In the genomic region with DNA sequence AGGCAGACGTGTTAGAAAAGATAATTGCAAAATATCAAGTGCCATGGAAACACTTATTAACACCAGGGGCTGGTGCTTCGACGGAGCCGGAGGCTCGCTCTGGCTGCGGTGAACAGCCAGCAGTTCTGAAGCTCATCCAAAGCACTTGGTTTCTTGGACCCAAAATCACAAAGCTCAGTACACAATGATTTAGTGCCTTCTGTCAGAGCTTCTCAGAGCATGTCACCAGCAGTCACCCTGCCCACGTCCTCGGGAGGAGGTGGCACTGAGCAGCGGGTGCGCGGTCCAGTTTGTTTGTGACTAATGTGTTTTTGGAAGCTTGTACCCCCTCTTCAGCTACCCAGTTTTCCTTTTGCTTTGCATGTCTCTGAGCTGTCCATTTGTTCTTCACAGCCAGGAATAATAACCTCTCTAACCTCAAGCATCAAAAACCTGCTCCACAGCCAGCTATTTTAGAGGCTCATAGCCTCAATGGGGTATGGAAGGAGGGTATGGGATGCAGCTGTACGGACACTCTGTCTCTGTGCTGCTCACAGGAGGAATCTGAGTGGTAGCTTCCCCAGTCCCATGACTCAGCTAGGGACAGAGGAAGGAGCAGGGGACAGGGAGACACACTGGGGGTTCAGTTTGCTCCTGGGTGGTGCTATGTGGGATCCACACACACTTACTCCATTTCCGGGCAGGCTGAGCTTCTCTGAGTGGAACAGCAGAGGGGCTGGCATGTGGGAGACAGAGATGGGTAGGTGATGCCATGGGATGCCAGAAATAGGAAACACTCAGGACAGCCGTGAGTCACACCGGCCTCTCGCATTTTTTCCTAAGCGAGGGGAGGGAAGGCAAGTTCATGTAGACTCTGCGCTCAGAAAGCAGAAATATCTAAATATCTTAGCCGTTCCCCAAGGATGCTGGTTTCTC, we compare ENCODE assay signal across 31 cellular contexts. TPM values are rescaled to one million over a fixed set of nuclear protein-coding genes. Genes with fewer than 3 reads are reported as not detected.
DNase-seq lines count a peak whose midpoint lies in the region; TF ChIP-seq lines count a peak whose summit lies in the region.
"Had no signal": no experiment of that assay in that cellular context is flagged by ENCODE, and none has a peak within 500 bp of the region (broad histone marks: within the 10 kb centered on the region; RNA-seq: fewer than 3 reads in every experiment).

No MANE protein-coding gene starts in this region.

- no peaks in the 10 kb centered on the region for H3K27me3 Mint-ChIP-seq in activated T-helper 2 cell treated with anti-CD3 and anti-CD28 coated beads, Interferon-gamma antibody, Interleukin-2, Interleukin-4, amounts not matched to agents 10 μg/mL and 5 μg/mL and 100 μg/mL, durations not matched to agents 14 hours and 24 hours and 36 hours (ENCODE audit: low read depth)
- H3K27me3 Mint-ChIP-seq: activated CD4-positive, alpha-beta memory T cell treated with anti-CD3 and anti-CD28 coated beads for 36 hours; activated naive CD4-positive, alpha-beta T cell treated with anti-CD3 and anti-CD28 coated beads, Interleukin-2, amount 50 U/mL, for 24 hours; activated T-helper 17 cell treated with anti-CD3 and anti-CD28 coated beads, Interleukin-2, amount 50 U/mL, for 72 hours; CD4-positive, alpha-beta T cell; dendritic cell treated with granulocyte-macrophage colony-stimulating factor and Interleukin-4, amounts not matched to agents 40 ng/mL and 50 ng/mL, for 4 days had no signal

- H2AFZ ChIP-seq in GM23248, result peak overlapping the region; percentile 73

- no peaks in the 10 kb centered on the region for H3K9me3 ChIP-seq in GM23248 (ENCODE audit: low read depth)
- H3K9me3 ChIP-seq: esophagus squamous epithelium, gastroesophageal sphincter, left lung had no signal

- H3K27me3 ChIP-seq in GM23248 (replicated peaks; ENCODE audit: insufficient read depth) (0 out of 2 replicates have a peak, but pooled peaks cover 9% of the 10 kb centered on the region), dorsolateral prefrontal cortex (peaks cover 0 to 4% (median 0%) of the 10 kb centered on the region in 45 donors)
- H3K27me3 ChIP-seq: cardiac muscle cell, esophagus squamous epithelium, left lung had no signal

- H3K4me2 ChIP-seq in GM23248 (ENCODE audit: unreplicated experiment), result peak overlapping the region; percentile 57
- H3K4me2 ChIP-seq: smooth muscle cell had no signal

- peaks cover 14% of the 10 kb centered on the region; the same call in 1 of the 2 replicates for H3F3A ChIP-seq in GM23248 (ENCODE audit: insufficient read depth)

- no peak overlapping the region for H3K27ac Mint-ChIP-seq in activated T-helper 2 cell treated with anti-CD3 and anti-CD28 coated beads, Interferon-gamma antibody, Interleukin-2, Interleukin-4, amounts not matched to agents 10 μg/mL and 5 μg/mL and 100 μg/mL, durations not matched to agents 14 hours and 24 hours and 36 hours
- H3K27ac Mint-ChIP-seq: activated CD4-positive, alpha-beta memory T cell treated with anti-CD3 and anti-CD28 coated beads for 36 hours; activated naive CD4-positive, alpha-beta T cell treated with anti-CD3 and anti-CD28 coated beads, Interleukin-2, amount 50 U/mL, for 24 hours; activated T-helper 17 cell treated with anti-CD3 and anti-CD28 coated beads, Interleukin-2, amount 50 U/mL, for 72 hours; CD4-positive, alpha-beta T cell; dendritic cell treated with granulocyte-macrophage colony-stimulating factor and Interleukin-4, amounts not matched to agents 40 ng/mL and 50 ng/mL, for 4 days; naive thymus-derived CD4-positive, alpha-beta T cell; T-helper 1 cell treated with Interleukin-12 subunit alpha and Interleukin-12 subunit beta and Interleukin-4 antibody, amounts not matched to agents 30 μg/mL and 1 μg/mL, for 36 hours had no signal

- no peaks in the 10 kb centered on the region for H3K9me2 ChIP-seq in GM23248 (ENCODE audit: insufficient read depth)

- no peaks in the 10 kb centered on the region for H3K36me3 Mint-ChIP-seq in activated T-helper 2 cell treated with anti-CD3 and anti-CD28 coated beads, Interferon-gamma antibody, Interleukin-2, Interleukin-4, amounts not matched to agents 10 μg/mL and 5 μg/mL and 100 μg/mL, durations not matched to agents 14 hours and 24 hours and 36 hours (ENCODE audit: low read depth)
- H3K36me3 Mint-ChIP-seq: activated CD4-positive, alpha-beta memory T cell treated with anti-CD3 and anti-CD28 coated beads for 36 hours; activated naive CD4-positive, alpha-beta T cell treated with anti-CD3 and anti-CD28 coated beads, Interleukin-2, amount 50 U/mL, for 24 hours; naive thymus-derived CD4-positive, alpha-beta T cell had no signal

- TF ChIP-seq CTCF in dorsolateral prefrontal cortex (IDR thresholded peaks at IDR 0.05 in 54 of 56, conservative IDR thresholded peaks at IDR 0.05 in 2 of 56; ENCODE audit: low read depth in 1 of 56, partially characterized antibody in 56 of 56), result no peak

- H4K20me1 ChIP-seq in GM23248 (ENCODE audit: insufficient read depth), result no peaks in the 10 kb centered on the region

- DNase-seq in Ammon's horn (ENCODE audit: low spot score) (peak; percentile 60), GM23248 (peak; percentile 91), dorsolateral prefrontal cortex (peak in 7 of 10 donors; percentile 52 to 76 (median 57)), occipital lobe (lab: John Stamatoyannopoulos, UW) (peak; percentile 56), KBM-7 (no peak), substantia nigra (lab: John Stamatoyannopoulos, UW) (no peak), NCI-H2171 treated with DMSO at 0.1 percent for 48 hours (lab: John Stamatoyannopoulos, UW) (no peak)
- no peak for DNase-seq in activated T-helper 2 cell treated with anti-CD3 and anti-CD28 coated beads, Interferon-gamma antibody, Interleukin-2, Interleukin-4, amounts not matched to agents 10 μg/mL and 5 μg/mL and 100 μg/mL, durations not matched to agents 14 hours and 24 hours and 36 hours (ENCODE audit: low spot score)
- DNase-seq: activated CD4-positive, alpha-beta memory T cell treated with anti-CD3 and anti-CD28 coated beads for 36 hours; CD4-positive, alpha-beta T cell; esophagus squamous epithelium; hippocampal formation; IMR-90; left lung; mesendoderm; naive thymus-derived CD4-positive, alpha-beta T cell; NCI-H1105; NCI-H2029 treated with DMSO at 0.1 percent for 48 hours; NCI-H2227 treated with DMSO at 0.1 percent for 48 hours; stimulated activated CD4-positive, alpha-beta T cell treated with anti-CD3 and anti-CD28 coated beads, Interleukin-1b, Interleukin-23, amount 100 ng/mL, for 48 hours had no signal

- H3K9ac ChIP-seq in GM23248, result peak overlapping the region; percentile 45

- intact Hi-C loops in dorsolateral prefrontal cortex (cut with DNase I), result loop anchor here in 1 of 2 donors (10.0 kb wide), 1 partner anchor 345 kb away; no protein-coding TSS in a partner anchor
- intact Hi-C loops in activated T-helper 2 cell treated with anti-CD3 and anti-CD28 coated beads, Interferon-gamma antibody, Interleukin-2, Interleukin-4, amounts not matched to agents 10 μg/mL and 5 μg/mL and 100 μg/mL, durations not matched to agents 14 hours and 24 hours and 36 hours (cut with micrococcal nuclease), result no loop called here

- WGBS in GM23248 (ENCODE audit: low coverage in 1 of 2, low lambda C conversion rate in 2 of 2, missing lambda C conversion rate in 2 of 2), 2 experiments, result 8 to 13% methylated on average over 19 of the region's 19 CpGs

- no peaks in the 10 kb centered on the region for H3K36me3 ChIP-seq in GM23248 (ENCODE audit: low read depth)
- H3K36me3 ChIP-seq: cardiac muscle cell, esophagus squamous epithelium, gastroesophageal sphincter, left lung had no signal

- no peaks in the 10 kb centered on the region for H3K79me2 ChIP-seq in GM23248 (ENCODE audit: insufficient read depth)

- H3K4me3 Mint-ChIP-seq in activated T-helper 2 cell treated with anti-CD3 and anti-CD28 coated beads, Interferon-gamma antibody, Interleukin-2, Interleukin-4, amounts not matched to agents 10 μg/mL and 5 μg/mL and 100 μg/mL, durations not matched to agents 14 hours and 24 hours and 36 hours (ENCODE audit: low read depth), result no peak overlapping the region
- H3K4me3 Mint-ChIP-seq: activated CD4-positive, alpha-beta memory T cell treated with anti-CD3 and anti-CD28 coated beads for 36 hours; activated naive CD4-positive, alpha-beta T cell treated with anti-CD3 and anti-CD28 coated beads, Interleukin-2, amount 50 U/mL, for 24 hours; activated T-helper 17 cell treated with anti-CD3 and anti-CD28 coated beads, Interleukin-2, amount 50 U/mL, for 72 hours; CD4-positive, alpha-beta T cell; dendritic cell treated with granulocyte-macrophage colony-stimulating factor and Interleukin-4, amounts not matched to agents 40 ng/mL and 50 ng/mL, for 4 days; naive thymus-derived CD4-positive, alpha-beta T cell; T-helper 1 cell treated with Interleukin-12 subunit alpha and Interleukin-12 subunit beta and Interleukin-4 antibody, amounts not matched to agents 30 μg/mL and 1 μg/mL, for 36 hours had no signal

- no peaks in the 10 kb centered on the region for H3K9me3 Mint-ChIP-seq in activated T-helper 2 cell treated with anti-CD3 and anti-CD28 coated beads, Interferon-gamma antibody, Interleukin-2, Interleukin-4, amounts not matched to agents 10 μg/mL and 5 μg/mL and 100 μg/mL, durations not matched to agents 14 hours and 24 hours and 36 hours
- H3K9me3 Mint-ChIP-seq: activated CD4-positive, alpha-beta memory T cell treated with anti-CD3 and anti-CD28 coated beads for 36 hours; activated naive CD4-positive, alpha-beta T cell treated with anti-CD3 and anti-CD28 coated beads, Interleukin-2, amount 50 U/mL, for 24 hours; activated T-helper 17 cell treated with anti-CD3 and anti-CD28 coated beads, Interleukin-2, amount 50 U/mL, for 72 hours; CD4-positive, alpha-beta T cell; dendritic cell treated with granulocyte-macrophage colony-stimulating factor and Interleukin-4, amounts not matched to agents 40 ng/mL and 50 ng/mL, for 4 days; T-helper 1 cell treated with Interleukin-12 subunit alpha and Interleukin-12 subunit beta and Interleukin-4 antibody, amounts not matched to agents 30 μg/mL and 1 μg/mL, for 36 hours had no signal

- H3K4me1 Mint-ChIP-seq in activated T-helper 2 cell treated with anti-CD3 and anti-CD28 coated beads, Interferon-gamma antibody, Interleukin-2, Interleukin-4, amounts not matched to agents 10 μg/mL and 5 μg/mL and 100 μg/mL, durations not matched to agents 14 hours and 24 hours and 36 hours (ENCODE audit: low read depth), result no peaks in the 10 kb centered on the region
- H3K4me1 Mint-ChIP-seq: activated naive CD4-positive, alpha-beta T cell treated with anti-CD3 and anti-CD28 coated beads, Interleukin-2, amount 50 U/mL, for 24 hours; activated T-helper 17 cell treated with anti-CD3 and anti-CD28 coated beads, Interleukin-2, amount 50 U/mL, for 72 hours had no signal

- H3K4me3 ChIP-seq in GM23248, result peak overlapping the region; percentile 40
- H3K4me3 ChIP-seq in dorsolateral prefrontal cortex, result no peak overlapping the region
- H3K4me3 ChIP-seq: cardiac muscle cell, esophagus squamous epithelium, gastroesophageal sphincter, left lung, SK-N-MC, smooth muscle cell had no signal

- H3K4me1 ChIP-seq in GM23248 (ENCODE audit: insufficient read depth), result peaks cover 17% of the 10 kb centered on the region
- H3K4me1 ChIP-seq: esophagus squamous epithelium, gastroesophageal sphincter, left lung had no signal

- H3K27ac ChIP-seq in GM23248 (peak overlapping the region; percentile 48), dorsolateral prefrontal cortex (peak overlapping the region in 36 of 59 donors; percentile 6 to 78 (median 53)), substantia nigra (ENCODE audit: low read depth, low read length, poor library complexity, severe bottlenecking) (no peak overlapping the region)
- H3K27ac ChIP-seq: cardiac muscle cell, esophagus squamous epithelium, gastroesophageal sphincter, left lung, SK-N-MC had no signal

- in situ Hi-C loops in GM23248 (cut with MboI), result no loop called here
- in situ Hi-C loops in KBM-7 (cut with MboI; ENCODE audit: low pct_unique_long_range_greater_than_20kb, low sequenced_read_pairs), result no loop called here

RNA-seq across cellular contexts. Expression of a gene that starts 59.0 kb away (rescaled TPM):
- total RNA-seq in GM23248 (2014; rRNA removed; shearing (Covaris generic)), result 31.1 and 35.6 TPM in 2 replicates
- 16.1 and 17.5 TPM in 2 replicates for polyA plus RNA-seq in GM23248 (2016; fragmentation: Nextera tagmentation; extraction: Ambion mirVana)
- total RNA-seq in dorsolateral prefrontal cortex (10 to 100 TPM; 22.2 to 74.8 (median 42.9) TPM), occipital lobe (29.3 TPM)
- total RNA-seq in activated T-helper 2 cell treated with anti-CD3 and anti-CD28 coated beads, Interferon-gamma antibody, Interleukin-2, Interleukin-4, amounts not matched to agents 10 μg/mL and 5 μg/mL and 100 μg/mL, durations not matched to agents 14 hours and 24 hours and 36 hours, result not detected in 2 replicates
- total RNA-seq: activated CD4-positive, alpha-beta memory T cell treated with anti-CD3 and anti-CD28 coated beads for 36 hours; activated T-helper 17 cell treated with anti-CD3 and anti-CD28 coated beads, Interleukin-2, amount 50 U/mL, for 72 hours; CD4-positive, alpha-beta T cell; G401; H4; left lung; naive thymus-derived CD4-positive, alpha-beta T cell; smooth muscle cell; ureter had no signal
- polyA plus RNA-seq: naive thymus-derived CD4-positive, alpha-beta T cell had no signal

Comparison
In these comparisons a context has a peak if more than half of its experiments do, and no peak if none do; other contexts are left out.
1. DNase-seq: peak in Ammon's horn (single experiment), GM23248 (single experiment), dorsolateral prefrontal cortex (7 of 10) and occipital lobe (single experiment); none in KBM-7 (single experiment), substantia nigra (0 of 49), activated T-helper 2 cell treated with anti-CD3 and anti-CD28 coated beads, Interferon-gamma antibody, Interleukin-2, Interleukin-4, amounts not matched to agents 10 μg/mL and 5 μg/mL and 100 μg/mL, durations not matched to agents 14 hours and 24 hours and 36 hours (single experiment) and NCI-H2171 treated with DMSO at 0.1 percent for 48 hours (single experiment).
2. RNA of a gene that starts 59.0 kb away (total RNA-seq): 22.2 to 74.8 TPM in dorsolateral prefrontal cortex, 31.1 to 35.6 TPM in GM23248 and 29.3 TPM in occipital lobe (single experiment); not detected in activated T-helper 2 cell treated with anti-CD3 and anti-CD28 coated beads, Interferon-gamma antibody, Interleukin-2, Interleukin-4, amounts not matched to agents 10 μg/mL and 5 μg/mL and 100 μg/mL, durations not matched to agents 14 hours and 24 hours and 36 hours; every median in the first group is over 10 times any median in the second.